ENCODE assay signal across 2 cellular contexts in the genomic region with DNA sequence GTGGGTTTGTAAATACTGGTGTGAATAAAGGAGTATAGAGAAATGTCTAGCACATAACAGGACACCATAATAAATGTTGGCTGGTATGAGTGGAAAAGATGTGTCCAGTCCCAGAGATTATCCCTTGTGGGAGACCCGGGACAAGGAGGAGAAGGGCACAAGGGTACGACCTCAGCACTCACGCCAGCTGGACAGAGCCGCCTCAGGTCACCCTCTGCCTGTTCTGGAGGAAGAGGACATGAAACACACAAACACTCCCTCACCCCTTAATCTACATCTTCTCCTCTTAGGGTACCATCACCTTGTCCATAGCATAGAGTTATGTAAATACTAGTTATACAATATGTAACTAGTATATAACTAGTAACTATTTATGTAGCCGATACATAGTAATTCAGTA.
A peak's percentile ranks its signal among the peaks of the same experiment; 100 is the strongest.
TF ChIP-seq lines count a peak whose summit lies in the region.

No MANE protein-coding gene starts in this region.

TF ChIP-seq in SK-N-SH, 30 proteins besides CTCF, POLR2A, EP300 and RAD21 (continued from another document):
- TF ChIP-seq, protein P1, sequence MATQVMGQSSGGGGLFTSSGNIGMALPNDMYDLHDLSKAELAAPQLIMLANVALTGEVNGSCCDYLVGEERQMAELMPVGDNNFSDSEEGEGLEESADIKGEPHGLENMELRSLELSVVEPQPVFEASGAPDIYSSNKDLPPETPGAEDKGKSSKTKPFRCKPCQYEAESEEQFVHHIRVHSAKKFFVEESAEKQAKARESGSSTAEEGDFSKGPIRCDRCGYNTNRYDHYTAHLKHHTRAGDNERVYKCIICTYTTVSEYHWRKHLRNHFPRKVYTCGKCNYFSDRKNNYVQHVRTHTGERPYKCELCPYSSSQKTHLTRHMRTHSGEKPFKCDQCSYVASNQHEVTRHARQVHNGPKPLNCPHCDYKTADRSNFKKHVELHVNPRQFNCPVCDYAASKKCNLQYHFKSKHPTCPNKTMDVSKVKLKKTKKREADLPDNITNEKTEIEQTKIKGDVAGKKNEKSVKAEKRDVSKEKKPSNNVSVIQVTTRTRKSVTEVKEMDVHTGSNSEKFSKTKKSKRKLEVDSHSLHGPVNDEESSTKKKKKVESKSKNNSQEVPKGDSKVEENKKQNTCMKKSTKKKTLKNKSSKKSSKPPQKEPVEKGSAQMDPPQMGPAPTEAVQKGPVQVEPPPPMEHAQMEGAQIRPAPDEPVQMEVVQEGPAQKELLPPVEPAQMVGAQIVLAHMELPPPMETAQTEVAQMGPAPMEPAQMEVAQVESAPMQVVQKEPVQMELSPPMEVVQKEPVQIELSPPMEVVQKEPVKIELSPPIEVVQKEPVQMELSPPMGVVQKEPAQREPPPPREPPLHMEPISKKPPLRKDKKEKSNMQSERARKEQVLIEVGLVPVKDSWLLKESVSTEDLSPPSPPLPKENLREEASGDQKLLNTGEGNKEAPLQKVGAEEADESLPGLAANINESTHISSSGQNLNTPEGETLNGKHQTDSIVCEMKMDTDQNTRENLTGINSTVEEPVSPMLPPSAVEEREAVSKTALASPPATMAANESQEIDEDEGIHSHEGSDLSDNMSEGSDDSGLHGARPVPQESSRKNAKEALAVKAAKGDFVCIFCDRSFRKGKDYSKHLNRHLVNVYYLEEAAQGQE (IDR thresholded peaks at IDR 0.05; ENCODE audit: low read depth, low read length): peak; percentile 54; the same call in 1 of the 2 replicates
TF ChIP-seq in SK-N-SH: peak in this region for 1.

TF ChIP-seq in SK-N-SH treated with all-trans-retinoic acid at 6 μM for 48 hours, 23 proteins besides CTCF, POLR2A, EP300 and RAD21 (continued from another document):
- TF ChIP-seq, protein P2, sequence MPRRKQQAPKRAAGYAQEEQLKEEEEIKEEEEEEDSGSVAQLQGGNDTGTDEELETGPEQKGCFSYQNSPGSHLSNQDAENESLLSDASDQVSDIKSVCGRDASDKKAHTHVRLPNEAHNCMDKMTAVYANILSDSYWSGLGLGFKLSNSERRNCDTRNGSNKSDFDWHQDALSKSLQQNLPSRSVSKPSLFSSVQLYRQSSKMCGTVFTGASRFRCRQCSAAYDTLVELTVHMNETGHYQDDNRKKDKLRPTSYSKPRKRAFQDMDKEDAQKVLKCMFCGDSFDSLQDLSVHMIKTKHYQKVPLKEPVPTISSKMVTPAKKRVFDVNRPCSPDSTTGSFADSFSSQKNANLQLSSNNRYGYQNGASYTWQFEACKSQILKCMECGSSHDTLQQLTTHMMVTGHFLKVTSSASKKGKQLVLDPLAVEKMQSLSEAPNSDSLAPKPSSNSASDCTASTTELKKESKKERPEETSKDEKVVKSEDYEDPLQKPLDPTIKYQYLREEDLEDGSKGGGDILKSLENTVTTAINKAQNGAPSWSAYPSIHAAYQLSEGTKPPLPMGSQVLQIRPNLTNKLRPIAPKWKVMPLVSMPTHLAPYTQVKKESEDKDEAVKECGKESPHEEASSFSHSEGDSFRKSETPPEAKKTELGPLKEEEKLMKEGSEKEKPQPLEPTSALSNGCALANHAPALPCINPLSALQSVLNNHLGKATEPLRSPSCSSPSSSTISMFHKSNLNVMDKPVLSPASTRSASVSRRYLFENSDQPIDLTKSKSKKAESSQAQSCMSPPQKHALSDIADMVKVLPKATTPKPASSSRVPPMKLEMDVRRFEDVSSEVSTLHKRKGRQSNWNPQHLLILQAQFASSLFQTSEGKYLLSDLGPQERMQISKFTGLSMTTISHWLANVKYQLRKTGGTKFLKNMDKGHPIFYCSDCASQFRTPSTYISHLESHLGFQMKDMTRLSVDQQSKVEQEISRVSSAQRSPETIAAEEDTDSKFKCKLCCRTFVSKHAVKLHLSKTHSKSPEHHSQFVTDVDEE (CRISPR knock-in tag; IDR thresholded peaks at IDR 0.05): no peak
